In the genomic region with DNA sequence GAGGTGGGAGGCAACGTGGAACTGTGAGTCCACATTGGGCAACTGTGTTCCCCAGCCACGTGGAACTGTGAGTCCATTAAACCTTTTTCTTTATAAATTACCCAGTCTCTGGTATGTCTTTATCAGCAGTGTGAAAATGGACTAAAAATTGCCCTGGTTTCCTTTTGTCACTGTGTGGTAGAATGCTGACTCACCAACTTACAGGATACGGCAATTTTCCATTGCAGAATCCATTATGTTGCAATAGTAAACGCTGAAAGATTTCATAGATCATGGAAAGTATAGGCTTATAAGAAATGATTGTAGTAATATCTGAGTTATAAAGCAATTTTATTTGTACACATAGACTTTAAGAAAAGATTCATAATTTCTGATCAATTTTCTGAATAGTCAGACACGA, we compare ENCODE assay signal across 1 cellular context.
TF ChIP-seq lines count a peak whose summit lies in the region.

No MANE protein-coding gene starts in this region.

TF ChIP-seq in K562, 482 proteins besides CTCF, POLR2A, EP300 and RAD21 (continued from another document):
- TF ChIP-seq, protein P1, sequence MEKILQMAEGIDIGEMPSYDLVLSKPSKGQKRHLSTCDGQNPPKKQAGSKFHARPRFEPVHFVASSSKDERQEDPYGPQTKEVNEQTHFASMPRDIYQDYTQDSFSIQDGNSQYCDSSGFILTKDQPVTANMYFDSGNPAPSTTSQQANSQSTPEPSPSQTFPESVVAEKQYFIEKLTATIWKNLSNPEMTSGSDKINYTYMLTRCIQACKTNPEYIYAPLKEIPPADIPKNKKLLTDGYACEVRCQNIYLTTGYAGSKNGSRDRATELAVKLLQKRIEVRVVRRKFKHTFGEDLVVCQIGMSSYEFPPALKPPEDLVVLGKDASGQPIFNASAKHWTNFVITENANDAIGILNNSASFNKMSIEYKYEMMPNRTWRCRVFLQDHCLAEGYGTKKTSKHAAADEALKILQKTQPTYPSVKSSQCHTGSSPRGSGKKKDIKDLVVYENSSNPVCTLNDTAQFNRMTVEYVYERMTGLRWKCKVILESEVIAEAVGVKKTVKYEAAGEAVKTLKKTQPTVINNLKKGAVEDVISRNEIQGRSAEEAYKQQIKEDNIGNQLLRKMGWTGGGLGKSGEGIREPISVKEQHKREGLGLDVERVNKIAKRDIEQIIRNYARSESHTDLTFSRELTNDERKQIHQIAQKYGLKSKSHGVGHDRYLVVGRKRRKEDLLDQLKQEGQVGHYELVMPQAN (IDR thresholded peaks at IDR 0.05; ENCODE audit: borderline replicate concordance) = no peak
- TF ChIP-seq ZBTB1 (CRISPR knock-in tag; IDR thresholded peaks at IDR 0.05; ENCODE audit: borderline replicate concordance, low read depth) (no peak), NCOA4 (IDR thresholded peaks at IDR 0.05; ENCODE audit: partially characterized antibody) (no peak), SRSF1 (IDR thresholded peaks at IDR 0.05; ENCODE audit: low read depth, low read length) (no peak), C11orf30 (IDR thresholded peaks at IDR 0.05; ENCODE audit: low read depth) (peak; percentile 42; the same call in 1 of the 2 replicates), SRF (CRISPR knock-in tag; IDR thresholded peaks at IDR 0.05) (no peak), BRD4 (IDR thresholded peaks at IDR 0.05) (no peak), CEBPG (CRISPR knock-in tag; IDR thresholded peaks at IDR 0.05) (no peak), CEBPG (tag; conservative IDR thresholded peaks at IDR 0.05 in 1 of 2, IDR thresholded peaks at IDR 0.05 in 1 of 2) (peak; percentile 59 to 66), ZNF707 (CRISPR knock-in tag; conservative IDR thresholded peaks at IDR 0.05) (no peak), JUND (IDR thresholded peaks at IDR 0.05; ENCODE audit: borderline replicate concordance, low read depth, low read length) (no peak), JUND (tag; IDR thresholded peaks at IDR 0.05; ENCODE audit: borderline replicate concordance, low read depth, low read length) (no peak), SRSF3 (IDR thresholded peaks at IDR 0.05; ENCODE audit: insufficient read depth, low read length) (no peak), MAFG (tag; conservative IDR thresholded peaks at IDR 0.05) (peak; percentile 26; the same call in 1 of the 2 replicates), PTBP1 (IDR thresholded peaks at IDR 0.05; ENCODE audit: low read depth, low read length) (no peak), ZNF551 (CRISPR knock-in tag; IDR thresholded peaks at IDR 0.05) (no peak), FOXK1 (CRISPR knock-in tag; IDR thresholded peaks at IDR 0.05; ENCODE audit: borderline replicate concordance) (no peak), ZC3H8 (IDR thresholded peaks at IDR 0.05) (no peak), YBX1 (IDR thresholded peaks at IDR 0.05) (no peak), ZNF507 (tag; conservative IDR thresholded peaks at IDR 0.05) (no peak), ZNF76 (CRISPR knock-in tag; IDR thresholded peaks at IDR 0.05; ENCODE audit: borderline replicate concordance) (no peak), ZNF354B (CRISPR knock-in tag; IDR thresholded peaks at IDR 0.05) (no peak), ZNF174 (CRISPR knock-in tag; IDR thresholded peaks at IDR 0.05) (no peak), RBM25 (IDR thresholded peaks at IDR 0.05; ENCODE audit: low read depth, low read length, severe bottlenecking) (no peak), DMBX1 (CRISPR knock-in tag; IDR thresholded peaks at IDR 0.05; ENCODE audit: borderline replicate concordance) (no peak)
- TF ChIP-seq, protein P2, sequence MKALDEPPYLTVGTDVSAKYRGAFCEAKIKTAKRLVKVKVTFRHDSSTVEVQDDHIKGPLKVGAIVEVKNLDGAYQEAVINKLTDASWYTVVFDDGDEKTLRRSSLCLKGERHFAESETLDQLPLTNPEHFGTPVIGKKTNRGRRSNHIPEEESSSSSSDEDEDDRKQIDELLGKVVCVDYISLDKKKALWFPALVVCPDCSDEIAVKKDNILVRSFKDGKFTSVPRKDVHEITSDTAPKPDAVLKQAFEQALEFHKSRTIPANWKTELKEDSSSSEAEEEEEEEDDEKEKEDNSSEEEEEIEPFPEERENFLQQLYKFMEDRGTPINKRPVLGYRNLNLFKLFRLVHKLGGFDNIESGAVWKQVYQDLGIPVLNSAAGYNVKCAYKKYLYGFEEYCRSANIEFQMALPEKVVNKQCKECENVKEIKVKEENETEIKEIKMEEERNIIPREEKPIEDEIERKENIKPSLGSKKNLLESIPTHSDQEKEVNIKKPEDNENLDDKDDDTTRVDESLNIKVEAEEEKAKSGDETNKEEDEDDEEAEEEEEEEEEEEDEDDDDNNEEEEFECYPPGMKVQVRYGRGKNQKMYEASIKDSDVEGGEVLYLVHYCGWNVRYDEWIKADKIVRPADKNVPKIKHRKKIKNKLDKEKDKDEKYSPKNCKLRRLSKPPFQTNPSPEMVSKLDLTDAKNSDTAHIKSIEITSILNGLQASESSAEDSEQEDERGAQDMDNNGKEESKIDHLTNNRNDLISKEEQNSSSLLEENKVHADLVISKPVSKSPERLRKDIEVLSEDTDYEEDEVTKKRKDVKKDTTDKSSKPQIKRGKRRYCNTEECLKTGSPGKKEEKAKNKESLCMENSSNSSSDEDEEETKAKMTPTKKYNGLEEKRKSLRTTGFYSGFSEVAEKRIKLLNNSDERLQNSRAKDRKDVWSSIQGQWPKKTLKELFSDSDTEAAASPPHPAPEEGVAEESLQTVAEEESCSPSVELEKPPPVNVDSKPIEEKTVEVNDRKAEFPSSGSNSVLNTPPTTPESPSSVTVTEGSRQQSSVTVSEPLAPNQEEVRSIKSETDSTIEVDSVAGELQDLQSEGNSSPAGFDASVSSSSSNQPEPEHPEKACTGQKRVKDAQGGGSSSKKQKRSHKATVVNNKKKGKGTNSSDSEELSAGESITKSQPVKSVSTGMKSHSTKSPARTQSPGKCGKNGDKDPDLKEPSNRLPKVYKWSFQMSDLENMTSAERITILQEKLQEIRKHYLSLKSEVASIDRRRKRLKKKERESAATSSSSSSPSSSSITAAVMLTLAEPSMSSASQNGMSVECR (CRISPR knock-in tag; IDR thresholded peaks at IDR 0.05) = no peak
- TF ChIP-seq, protein P3, sequence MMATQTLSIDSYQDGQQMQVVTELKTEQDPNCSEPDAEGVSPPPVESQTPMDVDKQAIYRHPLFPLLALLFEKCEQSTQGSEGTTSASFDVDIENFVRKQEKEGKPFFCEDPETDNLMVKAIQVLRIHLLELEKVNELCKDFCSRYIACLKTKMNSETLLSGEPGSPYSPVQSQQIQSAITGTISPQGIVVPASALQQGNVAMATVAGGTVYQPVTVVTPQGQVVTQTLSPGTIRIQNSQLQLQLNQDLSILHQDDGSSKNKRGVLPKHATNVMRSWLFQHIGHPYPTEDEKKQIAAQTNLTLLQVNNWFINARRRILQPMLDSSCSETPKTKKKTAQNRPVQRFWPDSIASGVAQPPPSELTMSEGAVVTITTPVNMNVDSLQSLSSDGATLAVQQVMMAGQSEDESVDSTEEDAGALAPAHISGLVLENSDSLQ (IDR thresholded peaks at IDR 0.05) = no peak
